15 cellular contexts compared by ENCODE assay signal in the genomic region with DNA sequence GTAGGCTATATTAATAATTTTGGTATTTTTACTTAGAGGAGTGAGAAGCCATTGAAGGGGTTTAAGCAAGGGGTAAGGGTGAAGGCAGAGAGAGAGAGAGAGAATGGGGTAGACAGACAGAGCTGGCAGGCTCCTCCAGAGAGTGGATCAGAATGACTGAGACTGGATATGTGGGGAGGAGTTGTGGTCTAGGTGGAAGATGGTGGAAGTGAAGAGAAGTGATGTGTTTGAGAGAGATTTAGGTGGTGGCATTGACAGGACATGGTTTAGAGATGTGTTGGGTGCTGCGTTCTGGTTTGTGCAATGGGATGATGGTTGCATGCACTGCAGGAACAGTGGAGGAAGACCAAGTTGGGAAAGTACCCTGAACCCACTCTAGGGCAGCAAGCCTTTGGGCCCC.
DNase-seq lines count a peak whose midpoint lies in the region; ATAC-seq and TF ChIP-seq lines count a peak whose summit lies in the region.
"Had no signal": no experiment of that assay in that cellular context is flagged by ENCODE, and none has a peak within 500 bp of the region (broad histone marks: within the 10 kb centered on the region; RNA-seq: fewer than 3 reads in every experiment).

No MANE protein-coding gene starts in this region.

- peaks cover 11% of the 10 kb centered on the region for H3K36me3 Mint-ChIP-seq in activated naive CD4-positive, alpha-beta T cell treated with anti-CD3 and anti-CD28 coated beads, Interleukin-2, amount 50 U/mL, for 24 hours
- H3K36me3 Mint-ChIP-seq in activated naive CD4-positive, alpha-beta T cell treated with anti-CD3 and anti-CD28 coated beads, Interleukin-2, amount 10 ng/mL, durations not matched to agents 7 days and 5 days = peaks cover 12% of the 10 kb centered on the region
- no peaks in the 10 kb centered on the region for H3K36me3 Mint-ChIP-seq in activated T-helper 17 cell treated with anti-CD3 and anti-CD28 coated beads, Interleukin-2, amount 50 U/mL, for 72 hours (ENCODE audit: low read depth)
- no peaks in the 10 kb centered on the region for H3K36me3 Mint-ChIP-seq in natural killer cell

- no peak for TF ChIP-seq CTCF in natural killer cell (IDR thresholded peaks at IDR 0.05)

- peaks cover 76% of the 10 kb centered on the region for H3K4me1 Mint-ChIP-seq in activated naive CD4-positive, alpha-beta T cell treated with anti-CD3 and anti-CD28 coated beads, Interleukin-2, amount 50 U/mL, for 24 hours
- H3K4me1 Mint-ChIP-seq in activated naive CD4-positive, alpha-beta T cell treated with anti-CD3 and anti-CD28 coated beads, Interleukin-2, amount 10 ng/mL, durations not matched to agents 7 days and 5 days = peaks cover 16% of the 10 kb centered on the region
- H3K4me1 Mint-ChIP-seq in activated T-helper 17 cell treated with anti-CD3 and anti-CD28 coated beads, Interleukin-2, amount 50 U/mL, for 72 hours = peaks cover 20% of the 10 kb centered on the region
- peaks cover 55 to 60% of the 10 kb centered on the region in 2 donors for H3K4me1 Mint-ChIP-seq in natural killer cell
- peaks cover 53% of the 10 kb centered on the region for H3K4me1 Mint-ChIP-seq in stimulated activated naive CD8-positive, alpha-beta T cell treated with anti-CD3 and anti-CD28 coated beads, Interleukin-15, amount 100 ng/mL, for 72 hours

- no peaks in the 10 kb centered on the region for H3K9me3 Mint-ChIP-seq in activated naive CD4-positive, alpha-beta T cell treated with anti-CD3 and anti-CD28 coated beads, Interleukin-2, amount 50 U/mL, for 24 hours
- peaks cover 2% of the 10 kb centered on the region for H3K9me3 Mint-ChIP-seq in activated naive CD4-positive, alpha-beta T cell treated with anti-CD3 and anti-CD28 coated beads, Interleukin-2, amount 10 ng/mL, durations not matched to agents 7 days and 5 days
- H3K9me3 Mint-ChIP-seq in activated T-helper 17 cell treated with anti-CD3 and anti-CD28 coated beads, Interleukin-2, amount 50 U/mL, for 72 hours = no peaks in the 10 kb centered on the region
- no peaks in the 10 kb centered on the region for H3K9me3 Mint-ChIP-seq in natural killer cell
- no peaks in the 10 kb centered on the region for H3K9me3 Mint-ChIP-seq in stimulated activated naive CD8-positive, alpha-beta T cell treated with anti-CD3 and anti-CD28 coated beads, Interleukin-15, amount 100 ng/mL, for 72 hours

- DNase-seq in activated naive CD4-positive, alpha-beta T cell treated with anti-CD3 and anti-CD28 coated beads, Interleukin-2, amount 10 ng/mL, durations not matched to agents 7 days and 5 days = no peak
- DNase-seq in natural killer cell = no peak
- no peak for DNase-seq in stimulated activated naive CD8-positive, alpha-beta T cell treated with anti-CD3 and anti-CD28 coated beads, Interleukin-15, amount 100 ng/mL, for 72 hours
- DNase-seq in effector CD8-positive, alpha-beta T cell (lab: John Stamatoyannopoulos, UW) = no peak
- DNase-seq: H7, NCI-H1417, NCI-H1930, NCI-H2171 treated with DMSO at 0.1 percent for 48 hours, NCI-H774, PC-9 had no signal

- H3K27me3 Mint-ChIP-seq in activated naive CD4-positive, alpha-beta T cell treated with anti-CD3 and anti-CD28 coated beads, Interleukin-2, amount 50 U/mL, for 24 hours = no peaks in the 10 kb centered on the region
- H3K27me3 Mint-ChIP-seq in activated naive CD4-positive, alpha-beta T cell treated with anti-CD3 and anti-CD28 coated beads, Interleukin-2, amount 10 ng/mL, durations not matched to agents 7 days and 5 days = no peaks in the 10 kb centered on the region
- no peaks in the 10 kb centered on the region for H3K27me3 Mint-ChIP-seq in activated T-helper 17 cell treated with anti-CD3 and anti-CD28 coated beads, Interleukin-2, amount 50 U/mL, for 72 hours
- H3K27me3 Mint-ChIP-seq in natural killer cell (ENCODE audit: low read depth in 2 of 2) = no peaks in the 10 kb centered on the region
- no peaks in the 10 kb centered on the region for H3K27me3 Mint-ChIP-seq in stimulated activated naive CD8-positive, alpha-beta T cell treated with anti-CD3 and anti-CD28 coated beads, Interleukin-15, amount 100 ng/mL, for 72 hours

- ATAC-seq in activated T-helper 17 cell treated with anti-CD3 and anti-CD28 coated beads, Interleukin-2, amount 50 U/mL, for 72 hours (replicated peaks) = peak; percentile 66
- ATAC-seq in natural killer cell (peak in 2 of 3 donors; percentile 27 to 57), HG02571 (IDR thresholded peaks at IDR 0.05; ENCODE audit: unreplicated experiment) (no peak), HG02610 (IDR thresholded peaks at IDR 0.05; ENCODE audit: unreplicated experiment) (no peak)
- ATAC-seq in stimulated activated naive CD8-positive, alpha-beta T cell treated with anti-CD3 and anti-CD28 coated beads, Interleukin-15, amount 100 ng/mL, for 72 hours = peak; percentile 90
- ATAC-seq: A549 had no signal

- H3K4me3 Mint-ChIP-seq in activated naive CD4-positive, alpha-beta T cell treated with anti-CD3 and anti-CD28 coated beads, Interleukin-2, amount 50 U/mL, for 24 hours = peak overlapping the region; percentile 5
- H3K4me3 Mint-ChIP-seq in activated naive CD4-positive, alpha-beta T cell treated with anti-CD3 and anti-CD28 coated beads, Interleukin-2, amount 10 ng/mL, durations not matched to agents 7 days and 5 days = no peak overlapping the region
- no peak overlapping the region for H3K4me3 Mint-ChIP-seq in activated T-helper 17 cell treated with anti-CD3 and anti-CD28 coated beads, Interleukin-2, amount 50 U/mL, for 72 hours
- no peak overlapping the region for H3K4me3 Mint-ChIP-seq in natural killer cell
- no peak overlapping the region for H3K4me3 Mint-ChIP-seq in stimulated activated naive CD8-positive, alpha-beta T cell treated with anti-CD3 and anti-CD28 coated beads, Interleukin-15, amount 100 ng/mL, for 72 hours

- CTCF ChIA-PET in activated naive CD4-positive, alpha-beta T cell treated with anti-CD3 and anti-CD28 coated beads, Interleukin-2, amount 10 ng/mL, durations not matched to agents 7 days and 5 days (lab: Charles Lee) = no interaction called here

- intact Hi-C loops in natural killer cell (cut with micrococcal nuclease) = no loop called here

- peak overlapping the region; percentile 56 for H3K27ac Mint-ChIP-seq in activated naive CD4-positive, alpha-beta T cell treated with anti-CD3 and anti-CD28 coated beads, Interleukin-2, amount 50 U/mL, for 24 hours
- no peak overlapping the region for H3K27ac Mint-ChIP-seq in activated naive CD4-positive, alpha-beta T cell treated with anti-CD3 and anti-CD28 coated beads, Interleukin-2, amount 10 ng/mL, durations not matched to agents 7 days and 5 days
- peak overlapping the region; percentile 31 for H3K27ac Mint-ChIP-seq in activated T-helper 17 cell treated with anti-CD3 and anti-CD28 coated beads, Interleukin-2, amount 50 U/mL, for 72 hours
- peak overlapping the region in 1 of 2 donors; percentile 17 for H3K27ac Mint-ChIP-seq in natural killer cell
- H3K27ac Mint-ChIP-seq in stimulated activated naive CD8-positive, alpha-beta T cell treated with anti-CD3 and anti-CD28 coated beads, Interleukin-15, amount 100 ng/mL, for 72 hours = peak overlapping the region; percentile 27 to 41

Comparison
In these comparisons a context has a peak if more than half of its experiments do, and no peak if none do; other contexts are left out.
1. ATAC-seq: peak in activated T-helper 17 cell treated with anti-CD3 and anti-CD28 coated beads, Interleukin-2, amount 50 U/mL, for 72 hours (single experiment), natural killer cell (2 of 3) and stimulated activated naive CD8-positive, alpha-beta T cell treated with anti-CD3 and anti-CD28 coated beads, Interleukin-15, amount 100 ng/mL, for 72 hours (single experiment); none in HG02571 (single experiment) and HG02610 (single experiment).